1 cellular context compared by ENCODE assay signal in the genomic region with DNA sequence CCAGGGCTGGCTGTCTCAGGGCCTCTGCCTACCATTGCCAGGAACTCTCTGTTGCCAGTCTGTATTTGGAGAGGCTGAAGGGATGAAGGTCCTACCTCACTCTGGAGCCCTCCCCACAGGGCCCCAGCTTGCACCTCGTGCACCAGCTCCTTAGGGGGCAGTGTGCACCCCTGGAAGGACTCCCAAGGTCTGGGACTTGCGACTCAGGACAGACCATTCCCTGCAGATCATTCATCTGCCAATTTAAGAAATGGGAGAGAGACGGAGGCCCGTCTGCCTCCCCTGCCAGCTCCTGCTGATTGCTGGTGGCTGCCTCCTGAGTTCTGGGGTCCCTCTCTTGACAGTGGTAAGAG.
TF ChIP-seq lines count a peak whose summit lies in the region.

No MANE protein-coding gene starts in this region.

TF ChIP-seq in SK-N-SH, 30 proteins besides CTCF, POLR2A, EP300 and RAD21:
- peak; percentile 59 for TF ChIP-seq SMC3 (IDR thresholded peaks at IDR 0.05; ENCODE audit: low read depth, low read length)
- TF ChIP-seq JUND (IDR thresholded peaks at IDR 0.05) = no peak
- TF ChIP-seq ZBTB33 (IDR thresholded peaks at IDR 0.05; ENCODE audit: borderline replicate concordance, low read depth) = no peak
- no peak for TF ChIP-seq FOXJ3 (CRISPR knock-in tag; IDR thresholded peaks at IDR 0.05)
- TF ChIP-seq SIN3A (IDR thresholded peaks at IDR 0.05; ENCODE audit: borderline replicate concordance, low read depth, low read length) = 0 out of 2 replicates have a peak, but pooled peaks have one; percentile 41
- TF ChIP-seq, protein P1, sequence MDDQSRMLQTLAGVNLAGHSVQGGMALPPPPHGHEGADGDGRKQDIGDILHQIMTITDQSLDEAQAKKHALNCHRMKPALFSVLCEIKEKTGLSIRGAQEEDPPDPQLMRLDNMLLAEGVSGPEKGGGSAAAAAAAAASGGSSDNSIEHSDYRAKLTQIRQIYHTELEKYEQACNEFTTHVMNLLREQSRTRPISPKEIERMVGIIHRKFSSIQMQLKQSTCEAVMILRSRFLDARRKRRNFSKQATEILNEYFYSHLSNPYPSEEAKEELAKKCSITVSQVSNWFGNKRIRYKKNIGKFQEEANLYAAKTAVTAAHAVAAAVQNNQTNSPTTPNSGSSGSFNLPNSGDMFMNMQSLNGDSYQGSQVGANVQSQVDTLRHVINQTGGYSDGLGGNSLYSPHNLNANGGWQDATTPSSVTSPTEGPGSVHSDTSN (IDR thresholded peaks at IDR 0.05) = 0 out of 2 replicates have a peak, but pooled peaks have one; percentile 17
- no peak for TF ChIP-seq ELF1 (IDR thresholded peaks at IDR 0.05)
